Comparison of ENCODE assay signal across 8 cellular contexts in the genomic region with DNA sequence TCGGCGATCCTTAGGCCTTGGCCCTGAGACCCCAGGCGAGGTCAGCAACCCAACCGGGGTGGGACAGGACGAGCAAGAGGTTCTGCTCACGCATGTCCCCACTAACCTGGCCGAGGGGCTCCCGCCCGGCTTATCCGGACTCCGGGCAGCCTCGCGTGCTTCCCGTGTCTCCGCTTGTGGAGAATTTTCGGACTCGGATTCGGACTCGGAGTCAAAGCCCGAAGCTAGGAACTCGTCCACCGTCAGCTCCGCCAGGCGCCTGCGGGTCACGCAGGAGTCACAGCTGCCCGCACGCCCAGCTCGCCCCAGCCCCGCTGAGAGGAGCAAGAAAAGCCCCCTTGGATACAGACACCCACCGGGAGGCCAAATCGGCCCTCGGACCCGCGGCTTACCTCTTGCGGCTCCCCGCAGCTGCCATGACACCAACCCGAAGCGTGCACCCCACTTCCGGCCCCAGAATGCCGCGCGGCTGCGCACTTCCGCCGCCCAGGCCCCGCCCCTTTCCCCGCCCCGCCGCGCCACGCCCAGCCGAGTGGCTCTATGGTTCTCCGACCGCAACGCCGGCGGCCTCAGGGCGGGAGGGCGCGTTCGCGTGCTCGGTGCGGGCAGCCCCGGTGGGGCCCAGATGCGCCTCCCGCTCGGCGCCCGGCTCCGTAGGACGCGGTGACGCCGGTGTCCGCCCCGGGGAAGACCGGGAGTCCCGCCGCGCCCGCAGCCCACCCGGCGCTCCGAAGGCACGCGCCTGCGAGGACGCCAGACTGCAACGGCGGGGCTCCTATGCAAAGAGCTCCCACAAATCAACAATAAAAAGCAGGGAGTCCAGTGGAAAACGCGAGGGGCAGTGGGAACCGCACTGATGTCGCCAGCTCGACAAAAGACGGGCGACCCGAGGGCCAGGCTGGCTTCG. TPM values are rescaled to one million over a fixed set of nuclear protein-coding genes. Genes with fewer than 3 reads are reported as not detected.
DNase-seq lines count a peak whose midpoint lies in the region; ATAC-seq and TF ChIP-seq lines count a peak whose summit lies in the region.

A gene (minus strand): TSS at position 434 of the 907 bp plus-strand sequence. CDS start 16 bp downstream, at position 418.

- H3K36me3 ChIP-seq in HUES48 (ENCODE audit: control insufficient read depth, insufficient read depth, low read length): peaks cover 52% of the 10 kb centered on the region
- 0 out of 2 replicates have a peak, but pooled peaks cover 4% of the 10 kb centered on the region for H3K36me3 ChIP-seq in PC-9 (ENCODE audit: low read depth)
- peaks cover 28% of the 10 kb centered on the region for H3K36me3 ChIP-seq in muscle layer of colon (ENCODE audit: insufficient read depth, low read length)

- no peaks in the 10 kb centered on the region for H3F3A ChIP-seq in PC-9 (ENCODE audit: insufficient read depth, low read depth)

- peaks cover 28% of the 10 kb centered on the region for H3K79me2 ChIP-seq in PC-9 (ENCODE audit: low read depth)

- H3K27me3 ChIP-seq in HUES48 (ENCODE audit: control insufficient read depth, insufficient read depth, low read length): peaks cover 20% of the 10 kb centered on the region
- H3K27me3 ChIP-seq in PC-9 (ENCODE audit: insufficient read depth, low read depth): no peaks in the 10 kb centered on the region
- no peaks in the 10 kb centered on the region for H3K27me3 ChIP-seq in muscle layer of colon (ENCODE audit: control insufficient read depth in 1 of 2, insufficient read depth in 2 of 2, low read length in 2 of 2)

- H3K4me2 ChIP-seq in PC-9: peak within 1 kb of the TSS; percentile 98

- H3K27ac ChIP-seq in HUES48 (ENCODE audit: low read depth, low read length) (peak within 1 kb of the TSS; percentile 11), PC-9 (no peak within 1 kb of the TSS), muscle layer of colon (ENCODE audit: low read depth, low read length) (peak within 1 kb of the TSS; percentile 43)

- peak; percentile 12 for ATAC-seq in GM19468 (IDR thresholded peaks at IDR 0.05; ENCODE audit: extremely low read depth, unreplicated experiment)

- TF ChIP-seq CTCF in PC-9 (conservative IDR thresholded peaks at IDR 0.05): no peak

- POLR2A ChIA-PET in PC-9 (lab: Charles Lee; ENCODE audit: unreplicated experiment): interaction anchor here (0.5 kb wide), 1 partner anchor 38 kb away, joined by 3 read pairs; no protein-coding TSS in a partner anchor

- H3K9me3 ChIP-seq in HUES48 (ENCODE audit: control insufficient read depth, insufficient read depth, low read length) (no peaks in the 10 kb centered on the region), PC-9 (ENCODE audit: insufficient read depth, low read depth) (no peaks in the 10 kb centered on the region), muscle layer of colon (ENCODE audit: low read length) (no peaks in the 10 kb centered on the region)

- peak; percentile 48 for TF ChIP-seq POLR2A in erythroblast (IDR thresholded peaks at IDR 0.05; ENCODE audit: low read length)

- BruUV-seq in PC-9 (replicated peaks; lab: Mats Ljungman, UMichigan): TSS peak; percentile 87

- DNase-seq in COLO668 (lab: John Stamatoyannopoulos, UW; ENCODE audit: unreplicated experiment): peak; percentile 98
- peak; percentile 72 to 88 for DNase-seq in PC-9
- DNase-seq in activated T-cell treated with anti-CD3 and anti-CD28 coated beads for 48 hours (ENCODE audit: low read depth): peak; percentile 99
- DNase-seq in erythroblast (lab: John Stamatoyannopoulos, UW): peak; percentile 93 to 97
- peak; percentile 94 for DNase-seq in stimulated activated CD8-positive, alpha-beta memory T cell treated with anti-CD3 and anti-CD28 coated beads, Interleukin-7, amount 100 ng/mL, for 24 hours (ENCODE audit: low read depth)

- H2AFZ ChIP-seq in PC-9: peak within 1 kb of the TSS; percentile 92

- peak within 1 kb of the TSS; percentile 94 for H3K4me3 ChIP-seq in HUES48 (ENCODE audit: low read depth, low read length)
- peak within 1 kb of the TSS; percentile 100 for H3K4me3 ChIP-seq in PC-9
- peak within 1 kb of the TSS; percentile 91 to 98 for H3K4me3 ChIP-seq in muscle layer of colon (ENCODE audit: low read depth in 1 of 2, low read length in 2 of 2)

- CTCF ChIA-PET in PC-9 (lab: Charles Lee): interaction anchor here (0.5 to 0.6 kb wide), 2 partner anchors 25 to 28 kb away, joined by 3 read pairs; no protein-coding TSS in a partner anchor

- intact Hi-C loops in PC-9 (cut with micrococcal nuclease; ENCODE audit: unreplicated experiment): no loop called here

- H3K9ac ChIP-seq in HUES48 (ENCODE audit: low read depth, low read length): peak within 1 kb of the TSS; percentile 45
- H3K9ac ChIP-seq in muscle layer of colon (ENCODE audit: low read length): peak within 1 kb of the TSS; percentile 78

- no peaks in the 10 kb centered on the region for H3K9me2 ChIP-seq in PC-9 (ENCODE audit: insufficient read depth)

- peaks cover 18% of the 10 kb centered on the region for H4K20me1 ChIP-seq in PC-9 (ENCODE audit: insufficient read depth)

- H3K4me1 ChIP-seq in HUES48 (ENCODE audit: control insufficient read depth, insufficient read depth, low read length): no peaks in the 10 kb centered on the region
- peaks cover 9% of the 10 kb centered on the region for H3K4me1 ChIP-seq in PC-9 (replicated peaks; ENCODE audit: insufficient read depth)
- peaks cover 19% of the 10 kb centered on the region for H3K4me1 ChIP-seq in muscle layer of colon (ENCODE audit: insufficient read depth, low read length)

RNA-seq across cellular contexts. Expression of the gene that starts here (rescaled TPM):
- 86.4 and 100 TPM in 2 replicates for total RNA-seq in PC-9 (2021)
